Comparison of ENCODE assay signal across 8 cellular contexts in genomic region chr12:67268896-67269631, GRCh38. TPM values are rescaled to one million over a fixed set of nuclear protein-coding genes. Genes with fewer than 3 reads are reported as not detected.
DNase-seq lines count a peak whose midpoint lies in the region; ATAC-seq, FAIRE-seq and TF ChIP-seq lines count a peak whose summit lies in the region.

Gene CAND1 (plus strand): TSS chr12:67269358. CDS start chr12:67269718, 360 bp downstream.

- peak within 1 kb of the TSS; percentile 97 for H2AFZ ChIP-seq in H1 (ENCODE audit: low read length)
- peak within 1 kb of the TSS; percentile 80 for H2AFZ ChIP-seq in mesenchymal stem cell (ENCODE audit: low read depth, low read length)

- CTCF ChIA-PET in activated CD8-positive, alpha-beta memory T cell treated with anti-CD3 and anti-CD28 coated beads, Interleukin-2, amount 10 ng/mL, durations not matched to agents 7 days and 5 days (lab: Charles Lee), result interaction anchor here (0.8 to 2.0 kb wide), 11 partner anchors 8 to 1477 kb away, joined by 3 to 5 read pairs (median 4); partner anchors contain the start of gene SLC35E3
- CTCF ChIA-PET in H1 (lab: Charles Lee; ENCODE audit: partially characterized antibody), result interaction anchor here (0.8 to 1.6 kb wide), 5 partner anchors 10 to 717 kb away, joined by 3 to 6 read pairs (median 4); no protein-coding TSS in a partner anchor

- H4K20me1 ChIP-seq in H1 (replicated peaks in 1 of 2; ENCODE audit: control insufficient read depth in 1 of 2, insufficient read depth in 2 of 2, low read length in 2 of 2), result peaks cover 2 to 4% of the 10 kb centered on the region in 2 experiments

- H3K4ac ChIP-seq in H1 (replicated peaks; ENCODE audit: insufficient read length, low read depth, low read length) (no peak within 1 kb of the TSS), mesenchymal stem cell (ENCODE audit: low read depth in 1 of 2, low read length in 2 of 2) (peak within 1 kb of the TSS; percentile 81 to 99)

- no peak within 1 kb of the TSS for H2BK15ac ChIP-seq in H1 (ENCODE audit: low read length)
- H2BK15ac ChIP-seq in mesenchymal stem cell (ENCODE audit: low read depth, poor library complexity, severe bottlenecking), result peak within 1 kb of the TSS; percentile 100

- peak within 1 kb of the TSS; percentile 89 to 98 (median 96) for H3K4me3 ChIP-seq in H1 (ENCODE audit: extremely low read depth in 1 of 4, insufficient read depth in 2 of 4, low read depth in 3 of 4, low read length in 4 of 4)
- peak within 1 kb of the TSS; percentile 90 to 99 for H3K4me3 ChIP-seq in mesenchymal stem cell (ENCODE audit: insufficient read depth in 1 of 2, low read depth in 1 of 2, low read length in 2 of 2)

- no peak; a peak in 1 of 4 replicates for TF ChIP-seq RAD21 in H1 (IDR thresholded peaks at IDR 0.05 in 1 of 2, conservative IDR thresholded peaks at IDR 0.05 in 1 of 2; ENCODE audit: low read depth in 2 of 2, low read length in 2 of 2)

- FAIRE-seq in H1 (lab: Jason Lieb, UNC), result no peak

- H3K9ac ChIP-seq in H1 (replicated peaks in 1 of 4; ENCODE audit: extremely low read depth in 1 of 4, low read depth in 3 of 4, low read length in 3 of 4), result peak within 1 kb of the TSS; percentile 91 to 93 (median 91)
- peak within 1 kb of the TSS; percentile 96 for H3K9ac ChIP-seq in mesenchymal stem cell (ENCODE audit: low read length)

- H3K9me3 ChIP-seq in H1 (ENCODE audit: insufficient read depth in 2 of 2, low read depth in 1 of 2, low read length in 1 of 2) (no peaks in the 10 kb centered on the region), mesenchymal stem cell (ENCODE audit: control insufficient read depth, low read length) (no peaks in the 10 kb centered on the region)

- H4K5ac ChIP-seq in H1 (ENCODE audit: insufficient read length, low read depth, low read length), result peak within 1 kb of the TSS; percentile 95

- H3K4me1 ChIP-seq in H1 (replicated peaks in 1 of 4; ENCODE audit: control insufficient read depth in 3 of 4, insufficient read depth in 4 of 4, low read length in 3 of 4), result peaks cover 0 to 2% (median 0%) of the 10 kb centered on the region in 4 experiments; a peak in 1 of 7 replicates
- peaks cover 6% of the 10 kb centered on the region for H3K4me1 ChIP-seq in mesenchymal stem cell (ENCODE audit: control insufficient read depth, insufficient read depth, low read depth, low read length)

- H3K79me1 ChIP-seq in H1 (ENCODE audit: low read depth, low read length) (no peaks in the 10 kb centered on the region; the same call in 1 of the 2 replicates), mesenchymal stem cell (replicated peaks; ENCODE audit: low read length, poor library complexity, severe bottlenecking) (no peaks in the 10 kb centered on the region)

- peak; percentile 74 for ATAC-seq in GM21381 (IDR thresholded peaks at IDR 0.05; ENCODE audit: unreplicated experiment)
- ATAC-seq in activated CD8-positive, alpha-beta memory T cell treated with anti-CD3 and anti-CD28 coated beads, Interleukin-2, amount 10 ng/mL, durations not matched to agents 7 days and 5 days, result peak; percentile 81

- H3K23ac ChIP-seq in H1 (ENCODE audit: insufficient read length) (no peak within 1 kb of the TSS), mesenchymal stem cell (ENCODE audit: low read length in 2 of 2) (peak within 1 kb of the TSS; percentile 81 to 83)

- H3K9me3 Mint-ChIP-seq in activated CD8-positive, alpha-beta memory T cell treated with anti-CD3 and anti-CD28 coated beads, Interleukin-2, amount 10 ng/mL, durations not matched to agents 7 days and 5 days (ENCODE audit: low read depth), result no peaks in the 10 kb centered on the region

- H4K91ac ChIP-seq in H1 (replicated peaks; ENCODE audit: insufficient read length, low read length), result peak within 1 kb of the TSS; percentile 83
- H4K91ac ChIP-seq in mesenchymal stem cell (ENCODE audit: low read length), result peak within 1 kb of the TSS; percentile 99

- TF ChIP-seq CTCF in H1 (IDR thresholded peaks at IDR 0.05; ENCODE audit: control extremely low read depth in 1 of 3, insufficient read depth in 1 of 3, low read depth in 1 of 3, low read length in 3 of 3), result no peak

- H2BK120ac ChIP-seq in H1 (replicated peaks; ENCODE audit: low read depth, low read length) (no peak within 1 kb of the TSS), mesenchymal stem cell (ENCODE audit: low read depth, low read length) (peak within 1 kb of the TSS; percentile 54)

- peaks cover 30 to 44% of the 10 kb centered on the region in 2 experiments for H3K79me2 ChIP-seq in H1 (ENCODE audit: control insufficient read depth in 1 of 2, insufficient read depth in 2 of 2, low read length in 2 of 2)

- peak within 1 kb of the TSS; percentile 94 for H2BK5ac ChIP-seq in H1 (ENCODE audit: low read depth, low read length)
- H2BK5ac ChIP-seq in mesenchymal stem cell (ENCODE audit: low read depth, low read length, poor library complexity, severe bottlenecking), result peak within 1 kb of the TSS; percentile 91

- peak within 1 kb of the TSS; percentile 73 for H3K56ac ChIP-seq in H1 (replicated peaks; ENCODE audit: insufficient read length, low read depth, low read length)

- H3K36me3 Mint-ChIP-seq in activated CD8-positive, alpha-beta memory T cell treated with anti-CD3 and anti-CD28 coated beads, Interleukin-2, amount 10 ng/mL, durations not matched to agents 7 days and 5 days, result peaks cover 14% of the 10 kb centered on the region

- H3K27ac ChIP-seq in H1 (ENCODE audit: low read depth, low read length) (peak within 1 kb of the TSS; percentile 96), mesenchymal stem cell (ENCODE audit: low read length, poor library complexity, severe bottlenecking) (peak within 1 kb of the TSS; percentile 99)

- TF ChIP-seq POLR2A in H1 (IDR thresholded peaks at IDR 0.05; ENCODE audit: control extremely low read depth in 1 of 2, low read depth in 2 of 2, low read length in 2 of 2), result peak; percentile 72 to 73

- H3K4me1 Mint-ChIP-seq in activated CD8-positive, alpha-beta memory T cell treated with anti-CD3 and anti-CD28 coated beads, Interleukin-2, amount 10 ng/mL, durations not matched to agents 7 days and 5 days, result peaks cover 46% of the 10 kb centered on the region

- H3K4me2 ChIP-seq in H1 (ENCODE audit: insufficient read depth in 1 of 2, low read depth in 2 of 2, low read length in 2 of 2) (peak within 1 kb of the TSS; percentile 72 to 95), mesenchymal stem cell (ENCODE audit: low read length, poor library complexity, severe bottlenecking) (peak within 1 kb of the TSS; percentile 74)

- H3K27me3 ChIP-seq in H1 (replicated peaks in 1 of 4; ENCODE audit: control insufficient read depth in 3 of 4, extremely low read depth in 1 of 4, insufficient read depth in 3 of 4, low read length in 3 of 4) (no peaks in the 10 kb centered on the region), mesenchymal stem cell (ENCODE audit: control insufficient read depth in 1 of 2, insufficient read depth in 1 of 2, low read length in 2 of 2) (no peaks in the 10 kb centered on the region)

- H2AK5ac ChIP-seq in H1 (ENCODE audit: low read depth, low read length), result no peak within 1 kb of the TSS
- H2AK5ac ChIP-seq in mesenchymal stem cell (ENCODE audit: low read length, severe bottlenecking), result no peak within 1 kb of the TSS

- H2BK20ac ChIP-seq in H1 (ENCODE audit: low read length), result no peak within 1 kb of the TSS

- 2% methylated on average over 57 of the region's 61 CpGs; no CpG with 5 or more reads in 1 of the 2 experiments for WGBS in H1 (ENCODE audit: extremely low coverage in 1 of 2, insufficient coverage in 1 of 2, insufficient read length in 1 of 2, insufficient replicate concordance in 2 of 2, low coverage in 1 of 2, low lambda C conversion rate in 2 of 2, missing lambda C conversion rate in 1 of 2), 2 experiments
- WGBS in mesenchymal stem cell, result under 1% methylated on average over 61 of the region's 61 CpGs

- H2BK12ac ChIP-seq in H1 (ENCODE audit: low read depth, low read length) (peak within 1 kb of the TSS; percentile 69; the same call in 1 of the 2 replicates), mesenchymal stem cell (ENCODE audit: low read length in 2 of 2) (peak within 1 kb of the TSS; percentile 49 to 63)

- H3K27ac Mint-ChIP-seq in activated CD8-positive, alpha-beta memory T cell treated with anti-CD3 and anti-CD28 coated beads, Interleukin-2, amount 10 ng/mL, durations not matched to agents 7 days and 5 days, result peak within 1 kb of the TSS; percentile 98

- no peak for TF ChIP-seq EP300 in H1 (IDR thresholded peaks at IDR 0.05; ENCODE audit: borderline replicate concordance in 1 of 2, low read depth in 2 of 2, low read length in 2 of 2)

- H4K8ac ChIP-seq in H1 (ENCODE audit: extremely low read depth, insufficient read depth, low read length), result peak within 1 kb of the TSS; percentile 98
- H4K8ac ChIP-seq in mesenchymal stem cell (ENCODE audit: low read length), result peak within 1 kb of the TSS; percentile 96

- H3K4me3 Mint-ChIP-seq in activated CD8-positive, alpha-beta memory T cell treated with anti-CD3 and anti-CD28 coated beads, Interleukin-2, amount 10 ng/mL, durations not matched to agents 7 days and 5 days, result peak within 1 kb of the TSS; percentile 90

- POLR2A ChIA-PET in H1 (lab: Charles Lee; ENCODE audit: partially characterized antibody), result interaction anchor here (0.6 to 3.0 kb wide), 39 partner anchors 8 to 1114 kb away, joined by 3 to 36 read pairs (median 3); partner anchors contain the start of genes DYRK2 and HELB

- H3K14ac ChIP-seq in H1 (ENCODE audit: insufficient read length), result no peak within 1 kb of the TSS
- peak within 1 kb of the TSS; percentile 4 to 85 for H3K14ac ChIP-seq in mesenchymal stem cell (ENCODE audit: low read length in 2 of 2)

- no peaks in the 10 kb centered on the region for H3K27me3 Mint-ChIP-seq in activated CD8-positive, alpha-beta memory T cell treated with anti-CD3 and anti-CD28 coated beads, Interleukin-2, amount 10 ng/mL, durations not matched to agents 7 days and 5 days

- peaks cover 7% of the 10 kb centered on the region for H3K23me2 ChIP-seq in H1 (ENCODE audit: low read depth, low read length)

- DNase-seq in COLO829 (ENCODE audit: low spot score) (peak; percentile 95), HUDEP-2 (lab: John Stamatoyannopoulos, UW; ENCODE audit: unreplicated experiment in 76 of 76) (peak; percentile 51 to 98 (median 92)), NOMO-1 treated with dmso at 0.1 percent for 144 hours (lab: John Stamatoyannopoulos, UW; ENCODE audit: unreplicated experiment) (peak; percentile 97), H1 (ENCODE audit: low read depth in 1 of 2, low spot score in 2 of 2) (peak; percentile 78 to 89), mesenchymal stem cell (peak; percentile 100)
- peak; percentile 97 for DNase-seq in activated CD8-positive, alpha-beta memory T cell treated with anti-CD3 and anti-CD28 coated beads, Interleukin-2, amount 10 ng/mL, durations not matched to agents 7 days and 5 days
- DNase-seq in stimulated activated CD8-positive, alpha-beta memory T cell treated with anti-CD3 and anti-CD28 coated beads, Interleukin-12 subunit alpha, Interleukin-12 subunit beta, amount 100 ng/mL, for 4 hours (ENCODE audit: low read depth), result peak; percentile 94

- H3K18ac ChIP-seq in H1 (ENCODE audit: extremely low read depth, low read length) (peak within 1 kb of the TSS; percentile 97), mesenchymal stem cell (ENCODE audit: low read depth in 1 of 2, low read length in 2 of 2) (peak within 1 kb of the TSS; percentile 98 to 100)

- peaks cover 0 to 5% (median 0%) of the 10 kb centered on the region in 4 experiments; a peak in 1 of 8 replicates for H3K36me3 ChIP-seq in H1 (ENCODE audit: control insufficient read depth in 2 of 4, insufficient read depth in 4 of 4, low read length in 3 of 4)
- peaks cover 0 to 3% of the 10 kb centered on the region in 2 experiments for H3K36me3 ChIP-seq in mesenchymal stem cell (ENCODE audit: control insufficient read depth in 1 of 2, insufficient read depth in 2 of 2, low read depth in 1 of 2, low read length in 2 of 2)

RNA-seq across cellular contexts. Expression of gene CAND1, which starts in this region (rescaled TPM):
- total RNA-seq in activated CD8-positive, alpha-beta memory T cell treated with anti-CD3 and anti-CD28 coated beads, Interleukin-2, amount 10 ng/mL, durations not matched to agents 7 days and 5 days, result 100 to 1,000 TPM; 150 to 181 TPM
- 271 and 277 TPM in 2 replicates for total RNA-seq in H1 (2021; fragmentation: NEBNext Ultra II Directional; extraction: Animal tissue kit (Norgen Biotek cat#: 25700))
- polyA plus RNA-seq in H1 (2011; rRNA removed), result 21.6 and 39.4 TPM in 2 replicates
- 54.0 TPM for polyA plus RNA-seq in H1 (2011; cell fraction: cytosol; rRNA removed)
- polyA plus RNA-seq in H1 (2011; cell fraction: nucleus; rRNA removed), result 24.7 TPM
- 65.5 to 113 TPM (median 88.4 TPM) in 4 replicates for polyA plus RNA-seq in H1 (2012, experiment 1 of 2)
- polyA plus RNA-seq in H1 (2012, experiment 2 of 2), result 6.5 TPM
- polyA plus RNA-seq in H1 (2013, experiment 1 of 2), result 83.0 TPM
- polyA plus RNA-seq in H1 (2013, experiment 2 of 2), result 80.5 TPM
- 119 and 236 TPM in 2 replicates for polyA minus RNA-seq in H1 (2011; rRNA and poly(A)+ RNA removed)
- 74.9 TPM for polyA minus RNA-seq in H1 (2011; cell fraction: cytosol; rRNA and poly(A)+ RNA removed)
- polyA minus RNA-seq in H1 (2011; cell fraction: nucleus; rRNA and poly(A)+ RNA removed), result 114 TPM
- polyA plus RNA-seq in mesenchymal stem cell (2013, experiment 1 of 2), result 48.9 TPM
- polyA plus RNA-seq in mesenchymal stem cell (2013, experiment 2 of 2), result 49.6 TPM

Comparison
In these comparisons a context has a peak if more than half of its experiments do, and no peak if none do; other contexts are left out.
1. Peak in every context shown above with its lines: DNase-seq, ATAC-seq, H3K4me3 ChIP-seq and H3K27ac ChIP-seq.